In the genomic region with DNA sequence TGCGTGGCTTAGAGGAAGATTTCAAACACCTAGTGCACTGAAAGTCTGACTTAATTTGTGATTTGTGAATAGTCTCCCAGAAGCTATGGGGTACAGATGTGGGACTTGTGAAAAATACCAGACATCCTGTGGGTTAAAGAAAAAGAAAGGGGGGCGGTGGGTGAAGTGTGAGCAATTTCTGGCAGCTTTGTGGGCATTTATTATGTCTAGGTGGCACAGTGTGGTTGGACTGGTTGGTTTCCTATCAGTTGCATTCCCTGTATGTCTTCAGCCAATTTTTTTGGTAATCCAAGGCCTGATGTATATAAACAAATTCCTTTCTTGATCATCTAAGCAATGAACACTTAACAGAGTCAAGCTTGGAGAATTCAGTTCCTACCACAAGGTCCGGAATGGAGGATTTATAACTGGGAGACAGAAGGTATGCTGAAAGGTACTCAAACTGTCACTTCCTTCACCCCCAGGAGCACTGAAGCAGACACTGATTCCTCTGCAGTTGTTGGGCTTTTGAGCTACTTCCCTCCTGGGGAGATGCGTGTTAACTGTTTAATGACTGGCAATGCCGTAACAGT, we compare ENCODE assay signal across 10 cellular contexts.
A peak's percentile ranks its signal among the peaks of the same experiment; 100 is the strongest.
DNase-seq lines count a peak whose midpoint lies in the region; ATAC-seq, FAIRE-seq and TF ChIP-seq lines count a peak whose summit lies in the region.
"Had no signal": no experiment of that assay in that cellular context is flagged by ENCODE, and none has a peak within 500 bp of the region (broad histone marks: within the 10 kb centered on the region; RNA-seq: fewer than 3 reads in every experiment).

No MANE protein-coding gene starts in this region.

- in situ Hi-C loops in GM12878 (cut with MboI), result no loop called here

- H3K27ac ChIP-seq in DND-41 (ENCODE audit: low read length), result peak overlapping the region; percentile 65
- no peak overlapping the region for H3K27ac ChIP-seq in GM12878 (ENCODE audit: control insufficient read depth, insufficient read depth)

- DNase-seq in DND-41 (peak; percentile 35), HEK293T (ENCODE audit: extremely low spot score) (no peak), GM12878 (ENCODE audit: low read depth, low spot score) (no peak), germinal center (ENCODE audit: low spot score) (no peak), head of caudate nucleus (no peak), progenitor cell of endocrine pancreas (ENCODE audit: low spot score, unreplicated experiment) (no peak)
- DNase-seq in natural killer cell treated with Interleukin-12 subunit alpha and Interleukin-12 subunit beta and Interleukin-15 and Interleukin-18, amount 100 ng/mL, for 72 hours (ENCODE audit: low spot score), result no peak
- DNase-seq: NCI-H2081 treated with DMSO at 0.1 percent for 48 hours, posterior cingulate gyrus had no signal

- 0 out of 2 replicates have a peak overlapping the region, but pooled peaks have one; percentile 18 for H3K4me2 ChIP-seq in DND-41 (ENCODE audit: insufficient read depth, low read length)
- no peak overlapping the region for H3K4me2 ChIP-seq in GM12878 (ENCODE audit: control insufficient read depth, insufficient read depth)

- FAIRE-seq in GM12878 (lab: Jason Lieb, UNC), result no peak

- no peak for TF ChIP-seq RAD21 in GM12878 (IDR thresholded peaks at IDR 0.05; ENCODE audit: insufficient read depth, low read depth, low read length)

- H3K36me3 ChIP-seq in DND-41 (ENCODE audit: insufficient read depth, low read length) (no peaks in the 10 kb centered on the region), GM12878 (ENCODE audit: control insufficient read depth in 2 of 2, insufficient read depth in 2 of 2, low read length in 1 of 2) (no peaks in the 10 kb centered on the region)

- H2AFZ ChIP-seq in DND-41 (ENCODE audit: low read depth, low read length) (no peak overlapping the region), GM12878 (ENCODE audit: control insufficient read depth, low read depth, low read length) (no peak overlapping the region; the same call in 1 of the 2 replicates)

- SMC1A ChIA-PET in GM12878 (lab: Charles Lee; ENCODE audit: uncharacterized antibody, unreplicated experiment), result interaction anchor here (0.6 to 1.5 kb wide), 2 partner anchors 9 to 648 kb away, joined by 3 read pairs; no protein-coding TSS in a partner anchor

- H3K9ac ChIP-seq in DND-41 (ENCODE audit: low read depth, low read length) (peak overlapping the region; percentile 7; the same call in 1 of the 2 replicates), GM12878 (ENCODE audit: control insufficient read depth, insufficient read depth, low read length) (no peak overlapping the region)

- peak overlapping the region; percentile 26 for H3K4me3 Mint-ChIP-seq in natural killer cell treated with Interleukin-12 subunit alpha and Interleukin-12 subunit beta and Interleukin-15 and Interleukin-18, amount 100 ng/mL, for 72 hours
- H3K4me3 Mint-ChIP-seq in progenitor cell of endocrine pancreas (ENCODE audit: low read depth), result no peak overlapping the region

- no peaks in the 10 kb centered on the region for H3K36me3 Mint-ChIP-seq in natural killer cell treated with Interleukin-12 subunit alpha and Interleukin-12 subunit beta and Interleukin-15 and Interleukin-18, amount 100 ng/mL, for 72 hours
- no peaks in the 10 kb centered on the region for H3K36me3 Mint-ChIP-seq in progenitor cell of endocrine pancreas (ENCODE audit: insufficient read depth)

- ATAC-seq in DND-41 (ENCODE audit: insufficient read depth, low read depth), result peak; percentile 90
- peak; percentile 21; the same call in 2 of the 3 replicates for ATAC-seq in GM12878
- ATAC-seq in natural killer cell treated with Interleukin-12 subunit alpha and Interleukin-12 subunit beta and Interleukin-15 and Interleukin-18, amount 100 ng/mL, for 72 hours, result peak in 1 of 2 donors; percentile 78
- ATAC-seq in HG03280 (IDR thresholded peaks at IDR 0.05; ENCODE audit: unreplicated experiment), result no peak

- H3K4me1 Mint-ChIP-seq in natural killer cell treated with Interleukin-12 subunit alpha and Interleukin-12 subunit beta and Interleukin-15 and Interleukin-18, amount 100 ng/mL, for 72 hours (ENCODE audit: low read depth in 2 of 2), result peaks cover 25 to 26% of the 10 kb centered on the region in 2 donors
- peaks cover 25% of the 10 kb centered on the region for H3K4me1 Mint-ChIP-seq in progenitor cell of endocrine pancreas (ENCODE audit: low read depth)

- no peak for TF ChIP-seq CTCF in DND-41 (IDR thresholded peaks at IDR 0.05; ENCODE audit: borderline replicate concordance, extremely low read depth, low read length, poor library complexity, severe bottlenecking)
- TF ChIP-seq CTCF in GM12878 (IDR thresholded peaks at IDR 0.05 in 2 of 3, conservative IDR thresholded peaks at IDR 0.05 in 1 of 3; ENCODE audit: control insufficient read depth in 2 of 3, extremely low read depth in 1 of 3, insufficient read depth in 1 of 3, low read depth in 3 of 3, low read length in 3 of 3), result no peak
- TF ChIP-seq CTCF in progenitor cell of endocrine pancreas (IDR thresholded peaks at IDR 0.05; ENCODE audit: unreplicated experiment), result no peak

- H3K4me3 ChIP-seq in DND-41 (ENCODE audit: low read depth in 1 of 2, low read length in 2 of 2), result no peak overlapping the region
- no peak overlapping the region for H3K4me3 ChIP-seq in GM12878

- H3K9me3 Mint-ChIP-seq in natural killer cell treated with Interleukin-12 subunit alpha and Interleukin-12 subunit beta and Interleukin-15 and Interleukin-18, amount 100 ng/mL, for 72 hours, result no peaks in the 10 kb centered on the region
- no peaks in the 10 kb centered on the region for H3K9me3 Mint-ChIP-seq in progenitor cell of endocrine pancreas (ENCODE audit: low read depth)

- 41% methylated on average over 5 of the region's 5 CpGs for WGBS in GM12878 (ENCODE audit: insufficient coverage, insufficient replicate concordance, low lambda C conversion rate, missing lambda C conversion rate)

- H3K79me2 ChIP-seq in DND-41 (ENCODE audit: insufficient read depth, low read length) (no peaks in the 10 kb centered on the region), GM12878 (ENCODE audit: control insufficient read depth, insufficient read depth, low read length) (no peaks in the 10 kb centered on the region)

- H4K20me1 ChIP-seq in DND-41 (ENCODE audit: insufficient read depth, low read length) (0 out of 2 replicates have a peak, but pooled peaks cover 3% of the 10 kb centered on the region), GM12878 (ENCODE audit: control insufficient read depth, insufficient read depth) (no peaks in the 10 kb centered on the region)

- H3K4me1 ChIP-seq in DND-41 (ENCODE audit: insufficient read depth, low read length) (peaks cover 20% of the 10 kb centered on the region), GM12878 (ENCODE audit: control insufficient read depth, insufficient read depth, low read length) (no peaks in the 10 kb centered on the region; the same call in 1 of the 2 replicates)

- intact Hi-C loops in GM12878 (cut with micrococcal nuclease; ENCODE audit: unreplicated experiment), result no loop called here
- intact Hi-C loops in head of caudate nucleus (cut with DNase I), result no loop called here

- H3K27ac Mint-ChIP-seq in natural killer cell treated with Interleukin-12 subunit alpha and Interleukin-12 subunit beta and Interleukin-15 and Interleukin-18, amount 100 ng/mL, for 72 hours, result peak overlapping the region in 1 of 2 donors; percentile 46
- H3K27ac Mint-ChIP-seq in progenitor cell of endocrine pancreas, result no peak overlapping the region

- POLR2A ChIA-PET in HEK293T (lab: Yijun Ruan, JAX) (no interaction called here), GM12878 (lab: Charles Lee) (no interaction called here)

- no TSS peak for BruUV-seq in GM12878 (replicated peaks; lab: Mats Ljungman, UMichigan)

- RAD21 ChIA-PET in GM12878 (lab: Charles Lee; ENCODE audit: unreplicated experiment), result no interaction called here

- no peak for TF ChIP-seq POLR2A in GM12878 (IDR thresholded peaks at IDR 0.05; ENCODE audit: low read depth, low read length)

- no peak for TF ChIP-seq EP300 in GM12878 (IDR thresholded peaks at IDR 0.05; ENCODE audit: borderline replicate concordance in 1 of 2, control insufficient read depth in 1 of 2, low read depth in 2 of 2, low read length in 2 of 2)

- H3K27me3 ChIP-seq in DND-41 (ENCODE audit: insufficient read depth, low read length, poor library complexity) (no peaks in the 10 kb centered on the region), GM12878 (replicated peaks in 1 of 2; ENCODE audit: control insufficient read depth in 2 of 2, insufficient read depth in 2 of 2, low read length in 1 of 2) (no peaks in the 10 kb centered on the region)

- H3K27me3 Mint-ChIP-seq in natural killer cell treated with Interleukin-12 subunit alpha and Interleukin-12 subunit beta and Interleukin-15 and Interleukin-18, amount 100 ng/mL, for 72 hours, result peaks cover 13 to 17% of the 10 kb centered on the region in 2 donors
- H3K27me3 Mint-ChIP-seq in progenitor cell of endocrine pancreas, result no peaks in the 10 kb centered on the region

- CTCF ChIA-PET in HEK293T (lab: Yijun Ruan, JAX), result no interaction called here
- CTCF ChIA-PET in GM12878 (lab: Yijun Ruan, JAX), result no interaction called here

- H3K9me3 ChIP-seq in DND-41 (ENCODE audit: insufficient read depth, low read length, severe bottlenecking) (no peaks in the 10 kb centered on the region), GM12878 (replicated peaks; ENCODE audit: control insufficient read depth, insufficient read depth, low read length) (no peaks in the 10 kb centered on the region)

TF ChIP-seq in HEK293T, 16 proteins besides CTCF, POLR2A, EP300 and RAD21:
- TF ChIP-seq SP1 (IDR thresholded peaks at IDR 0.05), result no peak
- peak; percentile 57 for TF ChIP-seq PKNOX1 (IDR thresholded peaks at IDR 0.05)

TF ChIP-seq in GM12878, 131 proteins besides CTCF, POLR2A, EP300 and RAD21:
- TF ChIP-seq RFX5 (IDR thresholded peaks at IDR 0.05; ENCODE audit: low read depth, low read length) (no peak), RB1 (IDR thresholded peaks at IDR 0.05; ENCODE audit: borderline replicate concordance) (no peak), SREBF1 (IDR thresholded peaks at IDR 0.05; ENCODE audit: low read length) (no peak), IRF4 (IDR thresholded peaks at IDR 0.05; ENCODE audit: low read depth, low read length) (no peak), NR2C2 (IDR thresholded peaks at IDR 0.05; ENCODE audit: borderline replicate concordance, control insufficient read depth, insufficient read length, low read depth) (no peak), SIN3A (IDR thresholded peaks at IDR 0.05; ENCODE audit: low read depth, low read length) (no peak), MEF2A (IDR thresholded peaks at IDR 0.05; ENCODE audit: insufficient read depth, low read depth, low read length) (no peak), WRNIP1 (IDR thresholded peaks at IDR 0.05; ENCODE audit: borderline replicate concordance, low read depth, low read length) (no peak), JUND (IDR thresholded peaks at IDR 0.05; ENCODE audit: low read depth, low read length) (no peak), MYC (IDR thresholded peaks at IDR 0.05; ENCODE audit: insufficient read depth, insufficient read length, insufficient replicate concordance, low read length, severe bottlenecking) (no peak), CBFB (IDR thresholded peaks at IDR 0.05; ENCODE audit: low read depth) (no peak), STAT1 (conservative IDR thresholded peaks at IDR 0.05) (no peak), RCOR1 (conservative IDR thresholded peaks at IDR 0.05; ENCODE audit: low read depth, low read length) (no peak)
TF ChIP-seq in GM12878: peak in this region for 0.
